In genomic region chr1:195045072-195045471, GRCh38 we compare ENCODE assay signal across 8 cellular contexts.
"Had no signal": no experiment of that assay in that cellular context is flagged by ENCODE, and none has a peak within 500 bp of the region (broad histone marks: within the 10 kb centered on the region; RNA-seq: fewer than 3 reads in every experiment).

No MANE protein-coding gene starts in this region.

- DNase-seq: H9, HCEC 1CT, HFFc6, KBM-7 had no signal

- ATAC-seq: GM23338 had no signal

- FAIRE-seq: H1, H54, HTR-8/SVneo had no signal

- H2AFZ ChIP-seq: GM23338 had no signal

- H3K4me2 ChIP-seq: GM23338 had no signal

- H3K4me3 ChIP-seq: GM23338 had no signal
